11 cellular contexts compared by ENCODE assay signal in the genomic region with DNA sequence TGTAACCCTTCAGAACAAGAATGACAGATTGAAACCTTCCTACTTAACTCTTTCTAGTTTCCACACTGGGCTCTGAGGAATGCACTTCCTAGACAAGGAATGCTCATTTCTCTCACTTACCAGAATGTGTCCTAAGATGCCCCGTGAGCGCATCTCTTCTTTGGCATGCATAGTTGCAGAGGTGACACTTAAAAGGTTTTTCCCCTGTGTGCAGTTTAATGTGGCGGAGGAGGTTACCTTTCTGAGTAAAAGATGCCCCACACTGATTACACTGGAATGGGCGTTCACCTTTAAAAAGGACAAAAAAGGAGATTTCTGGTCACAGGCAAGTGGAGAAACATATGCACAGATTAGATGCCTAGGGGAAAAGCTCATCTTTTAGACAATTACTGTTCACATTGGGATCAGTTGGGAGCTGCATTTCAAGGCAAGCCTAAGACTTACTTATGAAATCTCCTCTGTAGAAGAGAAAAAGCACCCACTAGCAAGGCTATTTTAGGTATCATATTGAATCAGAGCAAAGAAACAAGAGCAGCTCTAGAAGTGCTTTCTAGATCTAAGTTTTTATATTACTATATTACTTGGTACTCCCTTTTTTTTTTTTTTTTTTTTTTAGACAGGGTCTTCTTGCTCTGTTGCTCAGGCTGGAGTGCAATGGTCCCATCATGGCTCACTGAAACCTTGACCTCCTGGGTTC. TPM values are rescaled to one million over a fixed set of nuclear protein-coding genes. Genes with fewer than 3 reads are reported as not detected.
A peak's percentile ranks its signal among the peaks of the same experiment; 100 is the strongest.
DNase-seq lines count a peak whose midpoint lies in the region; ATAC-seq, FAIRE-seq and TF ChIP-seq lines count a peak whose summit lies in the region.
"Had no signal": no experiment of that assay in that cellular context is flagged by ENCODE, and none has a peak within 500 bp of the region (broad histone marks: within the 10 kb centered on the region; RNA-seq: fewer than 3 reads in every experiment).

No MANE protein-coding gene starts in this region.

- H3K4me3 Mint-ChIP-seq in T-helper 2 cell treated with Interferon-gamma antibody and Interleukin-4, amounts not matched to agents 5 μg/mL and 100 μg/mL, for 36 hours: peak overlapping the region; percentile 79
- H3K4me3 Mint-ChIP-seq in central memory CD8-positive, alpha-beta T cell: peak overlapping the region; percentile 58

- H3K27me3 Mint-ChIP-seq in T-helper 2 cell treated with Interferon-gamma antibody and Interleukin-4, amounts not matched to agents 5 μg/mL and 100 μg/mL, for 36 hours (ENCODE audit: low read depth): no peaks in the 10 kb centered on the region
- no peaks in the 10 kb centered on the region for H3K27me3 Mint-ChIP-seq in central memory CD8-positive, alpha-beta T cell

- TF ChIP-seq POLR2A in GM12892 (IDR thresholded peaks at IDR 0.05; ENCODE audit: low read depth, low read length): no peak
- no peak for TF ChIP-seq POLR2A in body of pancreas (IDR thresholded peaks at IDR 0.05)

- 62 to 72% methylated on average over 4 of the region's 4 CpGs for WGBS in body of pancreas, 2 donors

- TF ChIP-seq CTCF in body of pancreas (IDR thresholded peaks at IDR 0.05): no peak

- FAIRE-seq in GM12892 (lab: Jason Lieb, UNC): peak; percentile 87
- FAIRE-seq: small intestine had no signal

- no peak overlapping the region for H3K27ac ChIP-seq in body of pancreas

- H3K36me3 Mint-ChIP-seq in T-helper 2 cell treated with Interferon-gamma antibody and Interleukin-4, amounts not matched to agents 5 μg/mL and 100 μg/mL, for 36 hours (ENCODE audit: low read depth): peaks cover 38% of the 10 kb centered on the region
- peaks cover 52% of the 10 kb centered on the region for H3K36me3 Mint-ChIP-seq in central memory CD8-positive, alpha-beta T cell (ENCODE audit: insufficient read depth)

- H3K27me3 ChIP-seq in body of pancreas: no peaks in the 10 kb centered on the region

- no peak overlapping the region for H3K4me3 ChIP-seq in body of pancreas

- no peaks in the 10 kb centered on the region for H3K4me1 ChIP-seq in body of pancreas

- peaks cover 54% of the 10 kb centered on the region for H3K4me1 Mint-ChIP-seq in T-helper 2 cell treated with Interferon-gamma antibody and Interleukin-4, amounts not matched to agents 5 μg/mL and 100 μg/mL, for 36 hours (ENCODE audit: low read depth)
- peaks cover 62% of the 10 kb centered on the region for H3K4me1 Mint-ChIP-seq in central memory CD8-positive, alpha-beta T cell

- H3K9me3 ChIP-seq in body of pancreas: no peaks in the 10 kb centered on the region

- no peaks in the 10 kb centered on the region for H3K9me3 Mint-ChIP-seq in T-helper 2 cell treated with Interferon-gamma antibody and Interleukin-4, amounts not matched to agents 5 μg/mL and 100 μg/mL, for 36 hours
- H3K9me3 Mint-ChIP-seq in central memory CD8-positive, alpha-beta T cell: no peaks in the 10 kb centered on the region

- DNase-seq in GM12892 (ENCODE audit: insufficient read length): no peak
- peak; percentile 68 for DNase-seq in T-helper 2 cell treated with Interferon-gamma antibody and Interleukin-4, amounts not matched to agents 5 μg/mL and 100 μg/mL, for 36 hours (ENCODE audit: low spot score)
- DNase-seq in central memory CD8-positive, alpha-beta T cell (ENCODE audit: low spot score in 2 of 2): no peak
- peak; percentile 62 for DNase-seq in stimulated activated CD8-positive, alpha-beta memory T cell treated with anti-CD3 and anti-CD28 coated beads, Interleukin-4, amount 100 ng/mL, for 48 hours
- no peak for DNase-seq in body of pancreas
- no peak for DNase-seq in NCI-H2227 (lab: John Stamatoyannopoulos, UW; ENCODE audit: unreplicated experiment)
- DNase-seq: NCI-H2029 treated with DMSO at 0.1 percent for 48 hours, PC-3, small intestine had no signal

- intact Hi-C loops in body of pancreas (cut with DNase I): no loop called here

- peak overlapping the region; percentile 82 for H3K27ac Mint-ChIP-seq in T-helper 2 cell treated with Interferon-gamma antibody and Interleukin-4, amounts not matched to agents 5 μg/mL and 100 μg/mL, for 36 hours
- peak overlapping the region; percentile 91 for H3K27ac Mint-ChIP-seq in central memory CD8-positive, alpha-beta T cell (ENCODE audit: low read depth)

- no peaks in the 10 kb centered on the region for H3K36me3 ChIP-seq in body of pancreas (replicated peaks in 1 of 2; ENCODE audit: insufficient read depth in 1 of 2, low read depth in 2 of 2)

- ATAC-seq in central memory CD8-positive, alpha-beta T cell (replicated peaks; ENCODE audit: extremely low read depth, poor library complexity, severe bottlenecking): peak; percentile 35
- ATAC-seq in body of pancreas (no peak), HG02610 (IDR thresholded peaks at IDR 0.05; ENCODE audit: unreplicated experiment) (no peak)
- ATAC-seq: PC-3 had no signal

RNA-seq across cellular contexts. Expression of a gene that starts 53.7 kb away (rescaled TPM):
- not detected for polyA plus RNA-seq in GM12892 (2012; ENCODE audit: missing spikeins)
- 10 to 100 TPM; 25.4 to 39.9 TPM for total RNA-seq in body of pancreas
- total RNA-seq: glomerular endothelial cell had no signal

Comparison
In these comparisons a context has a peak if more than half of its experiments do, and no peak if none do; other contexts are left out.
1. DNase-seq: peak in T-helper 2 cell treated with Interferon-gamma antibody and Interleukin-4, amounts not matched to agents 5 μg/mL and 100 μg/mL, for 36 hours (single experiment) and stimulated activated CD8-positive, alpha-beta memory T cell treated with anti-CD3 and anti-CD28 coated beads, Interleukin-4, amount 100 ng/mL, for 48 hours (single experiment); none in GM12892 (single experiment), central memory CD8-positive, alpha-beta T cell (0 of 2), body of pancreas (0 of 4) and NCI-H2227 (single experiment).